15 cellular contexts compared by ENCODE assay signal in genomic region chr13:112102243-112102642, GRCh38. TPM values are rescaled to one million over a fixed set of nuclear protein-coding genes. Genes with fewer than 3 reads are reported as not detected.
DNase-seq lines count a peak whose midpoint lies in the region; ATAC-seq and TF ChIP-seq lines count a peak whose summit lies in the region.
"Had no signal": no experiment of that assay in that cellular context is flagged by ENCODE, and none has a peak within 500 bp of the region (broad histone marks: within the 10 kb centered on the region; RNA-seq: fewer than 3 reads in every experiment).

No MANE protein-coding gene starts in this region.

- no TSS peak for BruUV-seq in PC-3 (replicated peaks; lab: Mats Ljungman, UMichigan)

- H3K4me3 ChIP-seq in PC-3 (ENCODE audit: low read length): no peak overlapping the region
- no peak overlapping the region for H3K4me3 ChIP-seq in right lobe of liver
- no peak overlapping the region for H3K4me3 ChIP-seq in mesenchymal stem cell (ENCODE audit: insufficient read depth in 1 of 2, low read depth in 1 of 2, low read length in 2 of 2)

- H3K9me2 ChIP-seq in PC-3 (replicated peaks; ENCODE audit: low read length): no peaks in the 10 kb centered on the region

- H3K27ac ChIP-seq in PC-3 (ENCODE audit: low read length) (no peak overlapping the region), right lobe of liver (no peak overlapping the region), mesenchymal stem cell (ENCODE audit: low read length, poor library complexity, severe bottlenecking) (no peak overlapping the region)

- H3K4me2 ChIP-seq in PC-3 (ENCODE audit: low read length) (no peak overlapping the region), mesenchymal stem cell (ENCODE audit: low read length, poor library complexity, severe bottlenecking) (no peak overlapping the region)

- no peaks in the 10 kb centered on the region for H3K79me1 ChIP-seq in mesenchymal stem cell (replicated peaks; ENCODE audit: low read length, poor library complexity, severe bottlenecking)

- ATAC-seq in PC-3: no peak
- ATAC-seq in right lobe of liver: peak; percentile 73 to 88 (median 78)
- ATAC-seq in GM18520 (IDR thresholded peaks at IDR 0.05; ENCODE audit: unreplicated experiment): no peak
- ATAC-seq: CD8-positive, alpha-beta T cell; natural killer cell treated with Interleukin-12 subunit alpha and Interleukin-12 subunit beta and Interleukin-15 and Interleukin-18, amount 100 ng/mL, for 72 hours; T-helper 17 cell had no signal

- peak; percentile 54 for TF ChIP-seq CTCF in LNCAP (IDR thresholded peaks at IDR 0.05)
- TF ChIP-seq CTCF in PC-3 (conservative IDR thresholded peaks at IDR 0.05; ENCODE audit: low read depth, low read length): no peak; the same call in 1 of the 2 replicates
- TF ChIP-seq CTCF in right lobe of liver (IDR thresholded peaks at IDR 0.05): peak; percentile 38 to 52 (median 43)

- H3K18ac ChIP-seq in mesenchymal stem cell (ENCODE audit: low read depth in 1 of 2, low read length in 2 of 2): no peak overlapping the region

- H2AK5ac ChIP-seq in mesenchymal stem cell (ENCODE audit: low read length, severe bottlenecking): no peak overlapping the region

- H2BK5ac ChIP-seq in mesenchymal stem cell (ENCODE audit: low read depth, low read length, poor library complexity, severe bottlenecking): no peak overlapping the region

- CTCF ChIA-PET in PC-3 (lab: Charles Lee): interaction anchor here (0.7 kb wide), 1 partner anchor 261 kb away, joined by 3 read pairs; no protein-coding TSS in a partner anchor

- no peak overlapping the region for H4K8ac ChIP-seq in mesenchymal stem cell (ENCODE audit: low read length)

- no peaks in the 10 kb centered on the region for H3K4me1 ChIP-seq in PC-3 (ENCODE audit: insufficient read depth, low read length)
- H3K4me1 ChIP-seq in right lobe of liver: peaks cover 0 to 10% (median 0%) of the 10 kb centered on the region in 4 donors
- H3K4me1 ChIP-seq in mesenchymal stem cell (ENCODE audit: control insufficient read depth, insufficient read depth, low read depth, low read length): peaks cover 6% of the 10 kb centered on the region

- H3K4ac ChIP-seq in mesenchymal stem cell (ENCODE audit: low read depth in 1 of 2, low read length in 2 of 2): no peak overlapping the region

- intact Hi-C loops in PC-3 (cut with micrococcal nuclease) (no loop called here), right lobe of liver (cut with DNase I) (no loop called here)

- H2AFZ ChIP-seq in PC-3 (ENCODE audit: low read length) (no peak overlapping the region), mesenchymal stem cell (ENCODE audit: low read depth, low read length) (no peak overlapping the region)

- no peak overlapping the region for H2BK120ac ChIP-seq in mesenchymal stem cell (ENCODE audit: low read depth, low read length)

- H2BK12ac ChIP-seq in mesenchymal stem cell (ENCODE audit: low read length in 2 of 2): no peak overlapping the region

- H3K27me3 ChIP-seq in PC-3 (ENCODE audit: low read length) (no peaks in the 10 kb centered on the region), right lobe of liver (peaks cover 3 to 38% of the 10 kb centered on the region in 2 donors), mesenchymal stem cell (ENCODE audit: control insufficient read depth in 1 of 2, insufficient read depth in 1 of 2, low read length in 2 of 2) (peaks cover 57% of the 10 kb centered on the region in 2 experiments)

- no peak overlapping the region for H4K91ac ChIP-seq in mesenchymal stem cell (ENCODE audit: low read length)

- POLR2A ChIA-PET in PC-3 (lab: Charles Lee; ENCODE audit: unreplicated experiment): no interaction called here

- DNase-seq in DMS153 treated with DMSO at 0.1 percent for 48 hours (lab: John Stamatoyannopoulos, UW; ENCODE audit: unreplicated experiment): peak; percentile 27
- DNase-seq in PC-3: peak; percentile 6
- DNase-seq in right lobe of liver: no peak
- DNase-seq in SIG-M5 treated with dmso at 0.1 percent for 504 hours (lab: John Stamatoyannopoulos, UW; ENCODE audit: unreplicated experiment): no peak
- DNase-seq in dedifferentiated amniotic fluid mesenchymal stem cell (ENCODE audit: extremely low spot score): no peak
- no peak for DNase-seq in mesenchymal stem cell
- DNase-seq: activated CD4-positive, alpha-beta T cell treated with anti-CD3 and anti-CD28 coated beads, Interleukin-2, amount 50 U/mL, for 48 hours; activated gamma-delta T cell treated with Interleukin-2 at 50 U/mL for 16 hours; CD8-positive, alpha-beta T cell; T-helper 17 cell had no signal

- H3K23ac ChIP-seq in mesenchymal stem cell (ENCODE audit: low read length in 2 of 2): no peak overlapping the region

- H3K36me3 ChIP-seq in PC-3 (ENCODE audit: low read depth, low read length): no peaks in the 10 kb centered on the region
- no peaks in the 10 kb centered on the region for H3K36me3 ChIP-seq in right lobe of liver
- H3K36me3 ChIP-seq in mesenchymal stem cell (ENCODE audit: control insufficient read depth in 1 of 2, insufficient read depth in 2 of 2, low read depth in 1 of 2, low read length in 2 of 2): no peaks in the 10 kb centered on the region

- no peak for TF ChIP-seq POLR2A in right lobe of liver (IDR thresholded peaks at IDR 0.05)

- H3K9me3 ChIP-seq in PC-3 (ENCODE audit: low read length) (no peaks in the 10 kb centered on the region), right lobe of liver (no peaks in the 10 kb centered on the region), mesenchymal stem cell (ENCODE audit: control insufficient read depth, low read length) (no peaks in the 10 kb centered on the region)

- H3K9ac ChIP-seq in PC-3 (ENCODE audit: low read length) (no peak overlapping the region), mesenchymal stem cell (ENCODE audit: low read length) (no peak overlapping the region)

- H3K79me2 ChIP-seq in PC-3 (ENCODE audit: low read length): no peaks in the 10 kb centered on the region

- 15% methylated on average over 7 of the region's 7 CpGs for WGBS in right lobe of liver (ENCODE audit: insufficient coverage, low coverage, low lambda C conversion rate, missing lambda C conversion rate)
- WGBS in mesenchymal stem cell: 40% methylated on average over 7 of the region's 7 CpGs

- no peaks in the 10 kb centered on the region for H3F3A ChIP-seq in PC-3 (ENCODE audit: low read length, unreplicated experiment)

- no peak overlapping the region for H3K14ac ChIP-seq in mesenchymal stem cell (ENCODE audit: low read length in 2 of 2)

- no peak overlapping the region for H2BK15ac ChIP-seq in mesenchymal stem cell (ENCODE audit: low read depth, poor library complexity, severe bottlenecking)

- H4K20me1 ChIP-seq in PC-3 (ENCODE audit: low read length): no peaks in the 10 kb centered on the region

RNA-seq across cellular contexts. Expression of gene SOX1, which starts 35.3 kb away (rescaled TPM):
- total RNA-seq in PC-3 (2014; rRNA removed) (not detected in 2 replicates), right lobe of liver (not detected)
- polyA plus RNA-seq in mesenchymal stem cell (2013, experiment 1 of 2): not detected
- polyA plus RNA-seq in mesenchymal stem cell (2013, experiment 2 of 2): not detected
- total RNA-seq: CD8-positive, alpha-beta T cell; LHCN-M2; natural killer cell treated with Interleukin-12 subunit alpha and Interleukin-12 subunit beta and Interleukin-15 and Interleukin-18, amount 100 ng/mL, for 72 hours; skeletal muscle tissue; T-helper 17 cell had no signal

Comparison
In these comparisons a context has a peak if more than half of its experiments do, and no peak if none do; other contexts are left out.
1. DNase-seq: peak in DMS153 treated with DMSO at 0.1 percent for 48 hours (single experiment) and PC-3 (single experiment); none in right lobe of liver (0 of 3), SIG-M5 treated with dmso at 0.1 percent for 504 hours (single experiment), dedifferentiated amniotic fluid mesenchymal stem cell (single experiment) and mesenchymal stem cell (single experiment).
2. ATAC-seq: peak in right lobe of liver (4 of 4); none in PC-3 (single experiment) and GM18520 (single experiment).